In the genomic region with DNA sequence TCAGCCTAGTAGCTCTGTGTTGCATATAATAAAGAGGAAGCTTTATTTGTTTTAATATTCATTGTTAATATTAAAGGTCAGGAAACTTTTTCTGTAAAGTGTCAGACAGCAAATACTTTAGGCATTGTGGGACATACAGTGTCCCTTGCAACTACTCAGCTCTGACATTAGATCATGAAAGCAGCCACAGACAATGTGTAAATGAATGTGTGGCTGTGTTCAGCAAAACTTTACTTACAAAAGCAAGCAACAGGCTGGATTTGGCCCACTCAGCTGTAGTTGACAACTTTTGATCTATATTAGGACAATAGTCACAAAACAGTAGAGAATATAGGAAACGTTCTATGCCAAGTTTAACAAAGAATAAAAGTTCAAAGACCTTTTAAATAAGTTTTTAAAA, we compare ENCODE assay signal across 27 cellular contexts.
"Had no signal": no experiment of that assay in that cellular context is flagged by ENCODE, and none has a peak within 500 bp of the region (broad histone marks: within the 10 kb centered on the region; RNA-seq: fewer than 3 reads in every experiment).

No MANE protein-coding gene starts in this region.

- H3K36me3 ChIP-seq: SJSA1 had no signal

- ATAC-seq: activated CD8-positive, alpha-beta T cell treated with anti-CD3 and anti-CD28 coated beads, Interleukin-2, amount 10 ng/mL, durations not matched to agents 7 days and 5 days; PC-3; T-cell had no signal

- DNase-seq: activated CD4-positive, alpha-beta T cell treated with anti-CD3 and anti-CD28 coated beads for 48 hours; activated CD4-positive, alpha-beta T cell treated with anti-CD3 and anti-CD28 coated beads, Interleukin-2, amount 50 U/mL, for 4 hours; activated CD4-positive, CD25-positive, alpha-beta regulatory T cell; activated CD8-positive, alpha-beta memory T cell treated with anti-CD3 and anti-CD28 coated beads, Interleukin-2, amount 50 U/mL, for 48 hours; activated CD8-positive, alpha-beta T cell treated with anti-CD3 and anti-CD28 coated beads, Interleukin-2, amount 10 ng/mL, durations not matched to agents 7 days and 5 days; activated effector memory CD4-positive, alpha-beta T cell treated with anti-CD3 and anti-CD28 coated beads, Interleukin-2, amount 50 U/mL, for 16 hours; activated naive CD4-positive, alpha-beta T cell treated with Interleukin-2 at 50 U/mL for 16 hours; activated naive CD8-positive, alpha-beta T cell treated with anti-CD3 and anti-CD28 coated beads, Interleukin-2, amount 50 U/mL, for 24 hours; activated T-cell treated with anti-CD3 and anti-CD28 coated beads, Interleukin-2, amount 50 U/mL, for 1 hour; amygdala; KBM-7; NCI-H1092 treated with DMSO at 0.1 percent for 48 hours; NCI-H1417 treated with DMSO at 0.1 percent for 48 hours; NCI-H1694; NCI-H2029; NCI-H2107; NCI-H2171 treated with DMSO at 0.1 percent for 48 hours; NCI-H226; NCI-H526 treated with DMSO at 0.1 percent for 48 hours; NCI-H82; NK-92 treated with Interleukin-12 subunit alpha and Interleukin-12 subunit beta, amount 100 ng/mL, for 24 hours; PC-3; SHP77; T-cell; T-helper 2 cell had no signal

- H3K27ac ChIP-seq: SJSA1, VCaP had no signal

- H3K27me3 ChIP-seq: SJSA1 had no signal

- H3K9me3 ChIP-seq: SJSA1 had no signal

- H3K4me1 ChIP-seq: SJSA1 had no signal

- H3K4me3 ChIP-seq: SJSA1 had no signal
